Comparison of ENCODE assay signal across 30 cellular contexts in genomic region chr12:102753802-102754201, GRCh38.
"Had no signal": no experiment of that assay in that cellular context is flagged by ENCODE, and none has a peak within 500 bp of the region (broad histone marks: within the 10 kb centered on the region; RNA-seq: fewer than 3 reads in every experiment).

No MANE protein-coding gene starts in this region.

- H3K27ac Mint-ChIP-seq: activated CD8-positive, alpha-beta T cell treated with anti-CD3 and anti-CD28 coated beads for 36 hours; activated naive CD4-positive, alpha-beta T cell treated with anti-CD3 and anti-CD28 coated beads, Interleukin-2, amount 50 U/mL, for 24 hours; activated naive CD8-positive, alpha-beta T cell treated with anti-CD3 and anti-CD28 coated beads, Interleukin-2, amount 10 ng/mL, durations not matched to agents 7 days and 5 days; activated T-cell treated with anti-CD3 and anti-CD28 coated beads, Interleukin-2, amount 50 U/mL, for 72 hours; activated T-helper 17 cell treated with anti-CD3 and anti-CD28 coated beads, Interleukin-2, amount 50 U/mL, for 72 hours; brain; WTC11 had no signal

- H3K4me3 ChIP-seq: adrenal gland, MG63, SJCRH30, SK-N-MC had no signal

- ATAC-seq: activated CD4-positive, CD25-positive, alpha-beta regulatory T cell treated with anti-CD3 and anti-CD28 coated beads, Interleukin-2, amount 50 U/mL, for 24 hours; activated CD8-positive, alpha-beta T cell treated with anti-CD3 and anti-CD28 coated beads for 36 hours; activated T-cell treated with anti-CD3 and anti-CD28 coated beads, Interleukin-2, amount 50 U/mL, for 72 hours; activated T-helper 17 cell treated with anti-CD3 and anti-CD28 coated beads, Interleukin-2, amount 50 U/mL, for 72 hours; Panc1; WTC11 had no signal

- H3K4me1 Mint-ChIP-seq: activated naive CD4-positive, alpha-beta T cell treated with anti-CD3 and anti-CD28 coated beads, Interleukin-2, amount 50 U/mL, for 24 hours; activated naive CD8-positive, alpha-beta T cell treated with anti-CD3 and anti-CD28 coated beads, Interleukin-2, amount 10 ng/mL, durations not matched to agents 7 days and 5 days; activated T-helper 17 cell treated with anti-CD3 and anti-CD28 coated beads, Interleukin-2, amount 50 U/mL, for 72 hours had no signal

- H3K27me3 ChIP-seq: adrenal gland, MG63, SJCRH30 had no signal

- H3K27ac ChIP-seq: adrenal gland, SJCRH30, SK-N-MC had no signal

- H3K9me3 ChIP-seq: adrenal gland, MG63, SJCRH30 had no signal

- H3K4me3 Mint-ChIP-seq: activated CD8-positive, alpha-beta T cell treated with anti-CD3 and anti-CD28 coated beads for 36 hours; activated naive CD4-positive, alpha-beta T cell treated with anti-CD3 and anti-CD28 coated beads, Interleukin-2, amount 50 U/mL, for 24 hours; activated naive CD8-positive, alpha-beta T cell treated with anti-CD3 and anti-CD28 coated beads, Interleukin-2, amount 10 ng/mL, durations not matched to agents 7 days and 5 days; activated T-cell treated with anti-CD3 and anti-CD28 coated beads, Interleukin-2, amount 50 U/mL, for 72 hours; activated T-helper 17 cell treated with anti-CD3 and anti-CD28 coated beads, Interleukin-2, amount 50 U/mL, for 72 hours; brain; WTC11 had no signal

- H3K27me3 Mint-ChIP-seq: activated CD8-positive, alpha-beta T cell treated with anti-CD3 and anti-CD28 coated beads for 36 hours; brain had no signal

- H3K4me1 ChIP-seq: SJCRH30 had no signal

- H3K9me3 Mint-ChIP-seq: activated CD8-positive, alpha-beta T cell treated with anti-CD3 and anti-CD28 coated beads for 36 hours; activated naive CD4-positive, alpha-beta T cell treated with anti-CD3 and anti-CD28 coated beads, Interleukin-2, amount 50 U/mL, for 24 hours; activated naive CD8-positive, alpha-beta T cell treated with anti-CD3 and anti-CD28 coated beads, Interleukin-2, amount 10 ng/mL, durations not matched to agents 7 days and 5 days; activated T-cell treated with anti-CD3 and anti-CD28 coated beads, Interleukin-2, amount 50 U/mL, for 72 hours; activated T-helper 17 cell treated with anti-CD3 and anti-CD28 coated beads, Interleukin-2, amount 50 U/mL, for 72 hours; brain; WTC11 had no signal

- H3K36me3 Mint-ChIP-seq: activated naive CD4-positive, alpha-beta T cell treated with anti-CD3 and anti-CD28 coated beads, Interleukin-2, amount 50 U/mL, for 24 hours; activated naive CD8-positive, alpha-beta T cell treated with anti-CD3 and anti-CD28 coated beads, Interleukin-2, amount 10 ng/mL, durations not matched to agents 7 days and 5 days; brain; WTC11 had no signal

- DNase-seq: activated CD4-positive, alpha-beta T cell treated with anti-CD3 and anti-CD28 coated beads for 48 hours; activated CD8-positive, alpha-beta T cell treated with anti-CD3 and anti-CD28 coated beads for 36 hours; activated effector memory CD4-positive, alpha-beta T cell treated with anti-CD3 and anti-CD28 coated beads, Interleukin-2, amount 50 U/mL, for 16 hours; activated naive CD4-positive, alpha-beta T cell treated with Interleukin-2 at 50 U/mL for 16 hours; activated naive CD8-positive, alpha-beta T cell treated with anti-CD3 and anti-CD28 coated beads, Interleukin-2, amount 10 ng/mL, durations not matched to agents 7 days and 5 days; activated T-cell treated with anti-CD3 and anti-CD28 coated beads, Interleukin-2, amount 50 U/mL, for 1 hour; activated T-cell treated with anti-CD3 and anti-CD28 coated beads, Interleukin-2, amount 50 U/mL, for 72 hours; adrenal gland; caudate nucleus; cerebellar nuclear complex; Kasumi-1; KG1; MG63; MV-4-11; NCI-H1092; NCI-H1436 treated with DMSO at 0.1 percent for 48 hours; NCI-H1694 treated with DMSO at 0.1 percent for 48 hours; NCI-H2029; NCI-H345; NCI-H524 treated with DMSO at 0.1 percent for 48 hours; SHP77; SJCRH30; T1000 had no signal
